ENCODE assay signal across 14 cellular contexts in genomic region chr18:43934322-43935050, GRCh38.
DNase-seq lines count a peak whose midpoint lies in the region; ATAC-seq lines count a peak whose summit lies in the region.
"Had no signal": no experiment of that assay in that cellular context is flagged by ENCODE, and none has a peak within 500 bp of the region (broad histone marks: within the 10 kb centered on the region; RNA-seq: fewer than 3 reads in every experiment).

No MANE protein-coding gene starts in this region.

- no peak overlapping the region for H3K18ac ChIP-seq in mesenchymal stem cell (ENCODE audit: low read depth in 1 of 2, low read length in 2 of 2)

- H3K79me1 ChIP-seq in mesenchymal stem cell (replicated peaks; ENCODE audit: low read length, poor library complexity, severe bottlenecking), result no peaks in the 10 kb centered on the region

- intact Hi-C loops in Right ventricle myocardium superior (cut with DNase I) (no loop called here), Right ventricle myocardium inferior (cut with DNase I) (no loop called here)

- no peak overlapping the region for H3K4ac ChIP-seq in mesenchymal stem cell (ENCODE audit: low read depth in 1 of 2, low read length in 2 of 2)

- H3K27ac ChIP-seq in mesenchymal stem cell (ENCODE audit: low read length, poor library complexity, severe bottlenecking) (no peak overlapping the region), subcutaneous abdominal adipose tissue (ENCODE audit: low read depth, low read length) (peak overlapping the region; percentile 78)

- no peak overlapping the region for H3K23ac ChIP-seq in mesenchymal stem cell (ENCODE audit: low read length in 2 of 2)

- peak overlapping the region; percentile 76 for H3K9ac ChIP-seq in adipocyte (ENCODE audit: low read length)
- peak overlapping the region; percentile 94 for H3K9ac ChIP-seq in mesenchymal stem cell (ENCODE audit: low read length)
- H3K9ac ChIP-seq in subcutaneous abdominal adipose tissue (ENCODE audit: low read length in 5 of 5), result no peak overlapping the region

- no peak overlapping the region for H2AFZ ChIP-seq in mesenchymal stem cell (ENCODE audit: low read depth, low read length)

- H2BK120ac ChIP-seq in mesenchymal stem cell (ENCODE audit: low read depth, low read length), result no peak overlapping the region

- no peak overlapping the region for H4K8ac ChIP-seq in mesenchymal stem cell (ENCODE audit: low read length)

- no peaks in the 10 kb centered on the region for H3K9me3 ChIP-seq in adipocyte (ENCODE audit: control insufficient read depth, low read length)
- no peaks in the 10 kb centered on the region for H3K9me3 ChIP-seq in mesenchymal stem cell (ENCODE audit: control insufficient read depth, low read length)
- H3K9me3 ChIP-seq in subcutaneous abdominal adipose tissue (ENCODE audit: control insufficient read depth in 5 of 5, low read length in 5 of 5), result no peaks in the 10 kb centered on the region

- no peak for ATAC-seq in Right ventricle myocardium superior (ENCODE audit: poor library complexity)
- ATAC-seq in Right ventricle myocardium inferior, result no peak
- ATAC-seq: HepG2 had no signal

- H2AK5ac ChIP-seq in mesenchymal stem cell (ENCODE audit: low read length, severe bottlenecking), result no peak overlapping the region

- H3K27me3 ChIP-seq in adipocyte (replicated peaks; ENCODE audit: control insufficient read depth, insufficient read depth, low read length) (no peaks in the 10 kb centered on the region), mesenchymal stem cell (ENCODE audit: control insufficient read depth in 1 of 2, insufficient read depth in 1 of 2, low read length in 2 of 2) (no peaks in the 10 kb centered on the region), subcutaneous abdominal adipose tissue (ENCODE audit: control insufficient read depth in 5 of 5, insufficient read depth in 4 of 5, low read length in 5 of 5) (no peaks in the 10 kb centered on the region)

- H3K14ac ChIP-seq in mesenchymal stem cell (ENCODE audit: low read length in 2 of 2), result no peak overlapping the region

- peak; percentile 66 for DNase-seq in H4 (ENCODE audit: low spot score)
- DNase-seq in adipocyte (ENCODE audit: low read depth), result peak; percentile 55
- peak; percentile 33 for DNase-seq in mesenchymal stem cell
- DNase-seq in Right ventricle myocardium superior, result no peak
- no peak for DNase-seq in NCI-H146 treated with DMSO at 0.1 percent for 48 hours (lab: John Stamatoyannopoulos, UW; ENCODE audit: unreplicated experiment)
- DNase-seq in Right ventricle myocardium inferior (ENCODE audit: missing footprints), result no peak
- DNase-seq: CD4-positive, alpha-beta memory T cell; GOT3; MM.1S; NCI-H1105 treated with DMSO at 0.1 percent for 48 hours; NCI-H2171; NCI-H774 had no signal

- peak overlapping the region; percentile 50 for H3K4me3 ChIP-seq in adipocyte (ENCODE audit: low read length)
- no peak overlapping the region for H3K4me3 ChIP-seq in mesenchymal stem cell (ENCODE audit: insufficient read depth in 1 of 2, low read depth in 1 of 2, low read length in 2 of 2)
- H3K4me3 ChIP-seq in subcutaneous abdominal adipose tissue (ENCODE audit: low read depth in 1 of 5, low read length in 5 of 5), result no peak overlapping the region

- no CpG with 5 or more reads among the region's 5 CpGs for WGBS in mesenchymal stem cell

- H2BK5ac ChIP-seq in mesenchymal stem cell (ENCODE audit: low read depth, low read length, poor library complexity, severe bottlenecking), result no peak overlapping the region

- H2BK12ac ChIP-seq in mesenchymal stem cell (ENCODE audit: low read length in 2 of 2), result no peak overlapping the region

- no peak overlapping the region for H4K91ac ChIP-seq in mesenchymal stem cell (ENCODE audit: low read length)

- H2BK15ac ChIP-seq in mesenchymal stem cell (ENCODE audit: low read depth, poor library complexity, severe bottlenecking), result no peak overlapping the region

- H3K36me3 ChIP-seq in adipocyte (ENCODE audit: control insufficient read depth, insufficient read depth, low read length, severe bottlenecking) (no peaks in the 10 kb centered on the region), mesenchymal stem cell (ENCODE audit: control insufficient read depth in 1 of 2, insufficient read depth in 2 of 2, low read depth in 1 of 2, low read length in 2 of 2) (no peaks in the 10 kb centered on the region), subcutaneous abdominal adipose tissue (ENCODE audit: control insufficient read depth in 5 of 5, insufficient read depth in 5 of 5, low read length in 5 of 5) (no peaks in the 10 kb centered on the region)

- H3K4me1 ChIP-seq in adipocyte (ENCODE audit: control insufficient read depth, insufficient read depth, low read length) (peaks cover 53% of the 10 kb centered on the region), mesenchymal stem cell (ENCODE audit: control insufficient read depth, insufficient read depth, low read depth, low read length) (peaks cover 2% of the 10 kb centered on the region), subcutaneous abdominal adipose tissue (ENCODE audit: control insufficient read depth in 5 of 5, insufficient read depth in 5 of 5, low read length in 5 of 5) (peaks cover 0 to 15% (median 0%) of the 10 kb centered on the region in 5 donors)

- H3K4me2 ChIP-seq in mesenchymal stem cell (ENCODE audit: low read length, poor library complexity, severe bottlenecking), result no peak overlapping the region

Comparison
In these comparisons a context has a peak if more than half of its experiments do, and no peak if none do; other contexts are left out.
1. DNase-seq: peak in H4 (single experiment), adipocyte (single experiment) and mesenchymal stem cell (single experiment); none in Right ventricle myocardium superior (single experiment), NCI-H146 treated with DMSO at 0.1 percent for 48 hours (single experiment) and Right ventricle myocardium inferior (single experiment).
2. H3K9ac ChIP-seq: peak in adipocyte (single experiment) and mesenchymal stem cell (single experiment); none in subcutaneous abdominal adipose tissue (0 of 5).